In the genomic region with DNA sequence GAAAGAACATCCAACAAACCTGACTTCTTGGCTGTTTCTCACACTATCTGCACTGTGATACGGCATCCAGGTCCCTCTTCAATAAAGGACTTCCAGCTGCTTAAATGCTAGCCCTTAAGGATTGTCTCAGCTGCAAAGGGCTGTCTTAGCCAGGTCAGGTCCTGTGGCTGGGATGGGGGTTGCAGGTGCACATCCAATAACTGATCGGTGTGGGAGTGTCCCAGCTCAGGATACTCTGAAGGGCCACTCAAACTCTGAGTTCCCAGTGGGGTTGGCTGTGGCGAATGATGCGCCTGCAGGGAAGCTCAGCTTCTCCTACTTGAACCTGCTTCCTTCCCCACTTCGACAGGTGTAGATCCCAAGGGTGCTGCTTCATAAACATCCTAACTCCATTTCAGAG, we compare ENCODE assay signal across 24 cellular contexts.
"Had no signal": no experiment of that assay in that cellular context is flagged by ENCODE, and none has a peak within 500 bp of the region (broad histone marks: within the 10 kb centered on the region; RNA-seq: fewer than 3 reads in every experiment).

No MANE protein-coding gene starts in this region.

- H3K4me3 ChIP-seq: coronary artery, dorsolateral prefrontal cortex had no signal

- DNase-seq: activated CD4-positive, alpha-beta memory T cell treated with anti-CD3 and anti-CD28 coated beads, Interleukin-2, amount 10 ng/mL, durations not matched to agents 7 days and 5 days; activated CD4-positive, alpha-beta T cell treated with anti-CD3 and anti-CD28 coated beads for 1 hour; activated CD4-positive, alpha-beta T cell treated with anti-CD3 and anti-CD28 coated beads for 4 hours; activated CD4-positive, alpha-beta T cell treated with anti-CD3 and anti-CD28 coated beads, Interleukin-2, amount 10 ng/mL, durations not matched to agents 7 days and 5 days; activated CD4-positive, alpha-beta T cell treated with anti-CD3 and anti-CD28 coated beads, Interleukin-2, amount 50 U/mL, for 4 hours; activated CD8-positive, alpha-beta memory T cell treated with anti-CD3 and anti-CD28 coated beads, Interleukin-2, amount 50 U/mL, for 48 hours; activated gamma-delta T cell; activated naive CD4-positive, alpha-beta T cell; activated naive CD4-positive, alpha-beta T cell treated with anti-CD3 and anti-CD28 coated beads, Interleukin-2, amount 10 ng/mL, durations not matched to agents 7 days and 5 days; activated naive CD8-positive, alpha-beta T cell treated with anti-CD3 and anti-CD28 coated beads, Interleukin-2, amount 10 ng/mL, durations not matched to agents 7 days and 5 days; activated T-cell treated with anti-CD3 and anti-CD28 coated beads for 4 hours; activated T-cell treated with anti-CD3 and anti-CD28 coated beads, Interleukin-2, amount 50 U/mL, for 24 hours; activated T-cell treated with anti-CD3 and anti-CD28 coated beads, Interleukin-2, amount 50 U/mL, for 72 hours; brain microvascular endothelial cell; dorsolateral prefrontal cortex; effector memory CD4-positive, alpha-beta T cell; endodermal cell; foreskin fibroblast; T-helper 1 cell; T-helper 17 cell; T1000 had no signal

- H3K27ac ChIP-seq: brain microvascular endothelial cell, coronary artery had no signal

- ATAC-seq: activated naive CD4-positive, alpha-beta T cell treated with anti-CD3 and anti-CD28 coated beads, Interleukin-2, amount 50 U/mL, for 72 hours; activated T-cell treated with anti-CD3 and anti-CD28 coated beads, Interleukin-2, amount 50 U/mL, for 72 hours; esophagus mucosa; T-helper 17 cell had no signal

- H3K36me3 ChIP-seq: brain microvascular endothelial cell had no signal

- H3K27me3 ChIP-seq: brain microvascular endothelial cell, dorsolateral prefrontal cortex had no signal
